1 cellular context compared by ENCODE assay signal in genomic region chr5:159906957-159907356, GRCh38.
TF ChIP-seq lines count a peak whose summit lies in the region.

No MANE protein-coding gene starts in this region.

TF ChIP-seq in HCT116, 20 proteins besides CTCF, POLR2A, EP300 and RAD21 (continued from another document):
- no peak for TF ChIP-seq POLR2AphosphoS5 (IDR thresholded peaks at IDR 0.05; ENCODE audit: low read depth, low read length)
- TF ChIP-seq EGR1 (IDR thresholded peaks at IDR 0.05; ENCODE audit: low read depth): no peak
- TF ChIP-seq FOSL1 (IDR thresholded peaks at IDR 0.05; ENCODE audit: low read depth): no peak
- TF ChIP-seq TCF7L2 (IDR thresholded peaks at IDR 0.05; ENCODE audit: borderline replicate concordance, extremely low read depth, insufficient read depth, insufficient read length): no peak
- TF ChIP-seq MAX (IDR thresholded peaks at IDR 0.05): no peak
- TF ChIP-seq JUND (IDR thresholded peaks at IDR 0.05): no peak
- no peak for TF ChIP-seq YY1 (IDR thresholded peaks at IDR 0.05; ENCODE audit: extremely low read depth, insufficient replicate concordance, low read depth, low read length)
- no peak for TF ChIP-seq SRF (IDR thresholded peaks at IDR 0.05; ENCODE audit: low read depth)
- no peak for TF ChIP-seq SIN3A (IDR thresholded peaks at IDR 0.05; ENCODE audit: low read depth)
- TF ChIP-seq EZH2 (IDR thresholded peaks at IDR 0.05): no peak
- no peak for TF ChIP-seq ZBTB33 (IDR thresholded peaks at IDR 0.05; ENCODE audit: extremely low read depth, insufficient replicate concordance, low read length)
- no peak for TF ChIP-seq CEBPB (IDR thresholded peaks at IDR 0.05; ENCODE audit: low read depth)
- no peak for TF ChIP-seq REST (IDR thresholded peaks at IDR 0.05; ENCODE audit: low read depth)
- no peak for TF ChIP-seq ELF1 (IDR thresholded peaks at IDR 0.05; ENCODE audit: borderline replicate concordance, low read depth)
- no peak for TF ChIP-seq ZFX (IDR thresholded peaks at IDR 0.05)
TF ChIP-seq in HCT116: peak in this region for 0.
